9 cellular contexts compared by ENCODE assay signal in the genomic region with DNA sequence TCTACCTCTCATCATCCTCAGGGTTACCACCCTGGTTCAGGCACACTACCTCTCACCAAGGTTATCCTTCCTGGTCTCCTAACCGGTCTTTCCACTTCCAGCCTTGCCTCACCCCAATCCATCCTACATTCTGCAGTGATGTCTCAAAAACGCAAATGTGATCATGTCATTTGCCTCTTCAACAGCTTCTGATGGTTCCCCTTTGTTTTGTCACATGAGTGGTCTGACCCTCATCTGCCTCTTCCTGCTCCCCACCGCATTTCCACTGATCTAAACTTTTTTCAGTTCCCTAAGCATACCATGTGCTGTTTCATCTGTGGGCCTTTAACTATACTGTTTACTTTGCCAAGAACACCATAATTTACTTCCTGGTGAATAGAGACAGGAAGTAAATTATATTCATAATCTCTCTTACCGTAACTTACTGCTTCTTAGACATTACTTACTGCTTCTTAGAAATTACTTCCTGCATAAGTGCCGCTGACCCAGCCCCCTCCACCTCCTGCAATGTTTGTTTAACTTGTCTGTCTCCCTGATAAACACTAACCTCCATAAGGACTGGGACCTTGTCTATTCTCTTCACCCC. TPM values are rescaled to one million over a fixed set of nuclear protein-coding genes. Genes with fewer than 3 reads are reported as not detected.
DNase-seq lines count a peak whose midpoint lies in the region; ATAC-seq, FAIRE-seq and TF ChIP-seq lines count a peak whose summit lies in the region.
"Had no signal": no experiment of that assay in that cellular context is flagged by ENCODE, and none has a peak within 500 bp of the region (broad histone marks: within the 10 kb centered on the region; RNA-seq: fewer than 3 reads in every experiment).

No MANE protein-coding gene starts in this region.

- POLR2A ChIA-PET in MCF 10A (lab: Yijun Ruan, JAX), result no interaction called here

- TF ChIP-seq CTCF in breast epithelium (IDR thresholded peaks at IDR 0.05) (no peak), MCF 10A (IDR thresholded peaks at IDR 0.05; ENCODE audit: unreplicated experiment) (no peak)

- no TSS peak for BruUV-seq in MCF 10A (replicated peaks; lab: Mats Ljungman, UMichigan)

- no peaks in the 10 kb centered on the region for H3K9me3 ChIP-seq in breast epithelium

- FAIRE-seq in urothelium cell line (lab: Jason Lieb, UNC), result no peak

- H3K4me3 ChIP-seq in breast epithelium, result no peak overlapping the region

- DNase-seq in breast epithelium (ENCODE audit: low spot score in 2 of 2) (no peak), MCF 10A (ENCODE audit: unreplicated experiment) (no peak), sciatic nerve (ENCODE audit: low spot score) (no peak), urothelium cell line (ENCODE audit: low spot score) (no peak), hippocampal formation (lab: John Stamatoyannopoulos, UW) (no peak), GF-D8 (lab: John Stamatoyannopoulos, UW) (no peak)

- no peaks in the 10 kb centered on the region for H3K4me1 ChIP-seq in breast epithelium

- no peak overlapping the region for H3K27ac Mint-ChIP-seq in MCF 10A (ENCODE audit: low read depth, unreplicated experiment)
- H3K27ac Mint-ChIP-seq in activated T-helper 17 cell treated with anti-CD3 and anti-CD28 coated beads, Interleukin-2, amount 50 U/mL, for 72 hours, result no peak overlapping the region
- H3K27ac Mint-ChIP-seq: CD8-positive, alpha-beta T cell had no signal

- peak; percentile 83 for ATAC-seq in HG03354 (IDR thresholded peaks at IDR 0.05; ENCODE audit: poor library complexity, severe bottlenecking, unreplicated experiment)
- ATAC-seq in activated T-helper 17 cell treated with anti-CD3 and anti-CD28 coated beads, Interleukin-2, amount 50 U/mL, for 72 hours (replicated peaks), result peak; percentile 10
- ATAC-seq in sciatic nerve, result peak; percentile 88
- ATAC-seq: CD8-positive, alpha-beta T cell had no signal

- CTCF ChIA-PET in MCF 10A (lab: Yijun Ruan, JAX), result interaction anchor here (0.6 kb wide), 1 partner anchor 392 kb away, joined by 3 read pairs; no protein-coding TSS in a partner anchor

- no peaks in the 10 kb centered on the region for H3K27me3 ChIP-seq in breast epithelium

- peak overlapping the region; percentile 21 to 59 for H3K27ac ChIP-seq in breast epithelium

- H3K36me3 Mint-ChIP-seq in MCF 10A (ENCODE audit: insufficient read depth, unreplicated experiment), result no peaks in the 10 kb centered on the region
- H3K36me3 Mint-ChIP-seq in activated T-helper 17 cell treated with anti-CD3 and anti-CD28 coated beads, Interleukin-2, amount 50 U/mL, for 72 hours (ENCODE audit: low read depth), result no peaks in the 10 kb centered on the region
- H3K36me3 Mint-ChIP-seq: CD8-positive, alpha-beta T cell had no signal

- H3K4me3 Mint-ChIP-seq in MCF 10A (ENCODE audit: unreplicated experiment), result no peak overlapping the region
- no peak overlapping the region for H3K4me3 Mint-ChIP-seq in activated T-helper 17 cell treated with anti-CD3 and anti-CD28 coated beads, Interleukin-2, amount 50 U/mL, for 72 hours
- H3K4me3 Mint-ChIP-seq: CD8-positive, alpha-beta T cell had no signal

- H3K27me3 Mint-ChIP-seq in MCF 10A (ENCODE audit: insufficient read depth, unreplicated experiment), result peaks cover 11% of the 10 kb centered on the region
- H3K27me3 Mint-ChIP-seq in activated T-helper 17 cell treated with anti-CD3 and anti-CD28 coated beads, Interleukin-2, amount 50 U/mL, for 72 hours, result peaks cover 5% of the 10 kb centered on the region

- TF ChIP-seq POLR2A in breast epithelium (IDR thresholded peaks at IDR 0.05), result no peak

- intact Hi-C loops in breast epithelium (cut with DNase I; ENCODE audit: low total_unique reads) (no loop called here), MCF 10A (cut with micrococcal nuclease) (no loop called here), sciatic nerve (cut with DNase I) (no loop called here)

- H3K4me1 Mint-ChIP-seq in MCF 10A (ENCODE audit: insufficient read depth, unreplicated experiment), result no peaks in the 10 kb centered on the region
- H3K4me1 Mint-ChIP-seq in activated T-helper 17 cell treated with anti-CD3 and anti-CD28 coated beads, Interleukin-2, amount 50 U/mL, for 72 hours, result peaks cover 5% of the 10 kb centered on the region

- no peaks in the 10 kb centered on the region for H3K36me3 ChIP-seq in breast epithelium

- no peaks in the 10 kb centered on the region for H3K9me3 Mint-ChIP-seq in MCF 10A (ENCODE audit: unreplicated experiment)
- H3K9me3 Mint-ChIP-seq in activated T-helper 17 cell treated with anti-CD3 and anti-CD28 coated beads, Interleukin-2, amount 50 U/mL, for 72 hours, result no peaks in the 10 kb centered on the region
- H3K9me3 Mint-ChIP-seq: CD8-positive, alpha-beta T cell had no signal

RNA-seq across cellular contexts. Expression of a gene that starts 27.1 kb away (rescaled TPM):
- total RNA-seq in breast epithelium, result 10 to 100 TPM in 1 of 3 donors, 1 to 10 TPM in 1, under 1 TPM in 1; 0.80 to 19.3 (median 9.5) TPM
- not detected in 2 replicates for total RNA-seq in MCF 10A (2022)
- under 1 TPM in 1 of 2 donors, not detected in 1; 0.50 TPM for total RNA-seq in activated T-helper 17 cell treated with anti-CD3 and anti-CD28 coated beads, Interleukin-2, amount 50 U/mL, for 72 hours
- 1.2 TPM for total RNA-seq in sciatic nerve

Comparison
In these comparisons a context has a peak if more than half of its experiments do, and no peak if none do; other contexts are left out.
1. ATAC-seq: peak in every context shown above with its lines; median percentile 88 in sciatic nerve; 83 in HG03354; 10 in activated T-helper 17 cell treated with anti-CD3 and anti-CD28 coated beads, Interleukin-2, amount 50 U/mL, for 72 hours.